In genomic region chr3:52198643-52199608, GRCh38 we compare ENCODE assay signal across 6 cellular contexts. TPM values are rescaled to one million over a fixed set of nuclear protein-coding genes. Genes with fewer than 3 reads are reported as not detected.
DNase-seq lines count a peak whose midpoint lies in the region; ATAC-seq and TF ChIP-seq lines count a peak whose summit lies in the region.

No MANE protein-coding gene starts in this region.

- H3K27me3 ChIP-seq in fibroblast of lung (ENCODE audit: control insufficient read depth, insufficient read depth, low read length): no peaks in the 10 kb centered on the region

- no peak overlapping the region for H2AFZ ChIP-seq in fibroblast of lung (ENCODE audit: low read length)

- H3K27me3 Mint-ChIP-seq in T-helper 2 cell treated with Interferon-gamma antibody and Interleukin-4, amounts not matched to agents 5 μg/mL and 100 μg/mL, for 36 hours (ENCODE audit: low read depth): no peaks in the 10 kb centered on the region

- H3K27ac ChIP-seq in fibroblast of lung (ENCODE audit: insufficient read depth, low read length) (peak overlapping the region; percentile 65), substantia nigra (ENCODE audit: low read depth, low read length, poor library complexity, severe bottlenecking) (peak overlapping the region; percentile 86)

- no peaks in the 10 kb centered on the region for H4K20me1 ChIP-seq in fibroblast of lung (ENCODE audit: control insufficient read depth, extremely low read depth, insufficient read depth, low read length)

- peaks cover 15% of the 10 kb centered on the region for H3K79me2 ChIP-seq in fibroblast of lung (ENCODE audit: control insufficient read depth, insufficient read depth, low read length)

- H3K4me3 ChIP-seq in fibroblast of lung (replicated peaks in 1 of 4; ENCODE audit: control extremely low read depth in 1 of 4, insufficient read depth in 1 of 4, low read depth in 3 of 4, low read length in 4 of 4): peak overlapping the region; percentile 73 to 94 (median 86)

- peaks cover 28% of the 10 kb centered on the region for H3K4me1 ChIP-seq in fibroblast of lung (ENCODE audit: control insufficient read depth, extremely low read depth, insufficient read depth, low read length)

- peak overlapping the region; percentile 99 for H3K4me3 Mint-ChIP-seq in T-helper 2 cell treated with Interferon-gamma antibody and Interleukin-4, amounts not matched to agents 5 μg/mL and 100 μg/mL, for 36 hours

- H3K36me3 ChIP-seq in fibroblast of lung (ENCODE audit: control insufficient read depth, insufficient read depth, low read length): peaks cover 12% of the 10 kb centered on the region

- DNase-seq in T-helper 2 cell treated with Interferon-gamma antibody and Interleukin-4, amounts not matched to agents 5 μg/mL and 100 μg/mL, for 36 hours (ENCODE audit: low spot score): no peak
- DNase-seq in T-helper 2 cell (no peak), fibroblast of lung (ENCODE audit: low read depth in 2 of 2) (no peak), substantia nigra (lab: John Stamatoyannopoulos, UW) (peak in 1 of 49 donors; percentile 16), COLO829 (ENCODE audit: low spot score) (no peak)

- peak overlapping the region; percentile 99 for H3K4me2 ChIP-seq in fibroblast of lung (ENCODE audit: extremely low read depth, insufficient read depth, low read length)

- H3K36me3 Mint-ChIP-seq in T-helper 2 cell treated with Interferon-gamma antibody and Interleukin-4, amounts not matched to agents 5 μg/mL and 100 μg/mL, for 36 hours (ENCODE audit: low read depth): peaks cover 46% of the 10 kb centered on the region

- H3K27ac Mint-ChIP-seq in T-helper 2 cell treated with Interferon-gamma antibody and Interleukin-4, amounts not matched to agents 5 μg/mL and 100 μg/mL, for 36 hours: peak overlapping the region; percentile 94

- no peaks in the 10 kb centered on the region for H3K9me3 ChIP-seq in fibroblast of lung (ENCODE audit: control insufficient read depth, insufficient read depth, low read depth, low read length)

- peak overlapping the region; percentile 79 for H3K9ac ChIP-seq in fibroblast of lung (ENCODE audit: insufficient read depth, low read length)

- no peak for ATAC-seq in HG02981 (IDR thresholded peaks at IDR 0.05; ENCODE audit: unreplicated experiment)

- peaks cover 50% of the 10 kb centered on the region for H3K4me1 Mint-ChIP-seq in T-helper 2 cell treated with Interferon-gamma antibody and Interleukin-4, amounts not matched to agents 5 μg/mL and 100 μg/mL, for 36 hours (ENCODE audit: low read depth)

- H3K9me3 Mint-ChIP-seq in T-helper 2 cell treated with Interferon-gamma antibody and Interleukin-4, amounts not matched to agents 5 μg/mL and 100 μg/mL, for 36 hours: no peaks in the 10 kb centered on the region

- TF ChIP-seq CTCF in fibroblast of lung (conservative IDR thresholded peaks at IDR 0.05 in 1 of 2, IDR thresholded peaks at IDR 0.05 in 1 of 2; ENCODE audit: low read depth in 1 of 2, low read length in 2 of 2): no peak

RNA-seq across cellular contexts. Expression of gene ALAS1, which starts 1.0 kb away (rescaled TPM):
- total RNA-seq in fibroblast of lung: 43.4 and 61.8 TPM in 2 replicates
- polyA plus RNA-seq in fibroblast of lung: 60.9 and 84.4 TPM in 2 replicates
- polyA plus RNA-seq in fibroblast of lung (2012): 42.9 and 59.5 TPM in 2 replicates
- 45.6 and 118 TPM in 2 replicates for polyA minus RNA-seq in fibroblast of lung (ENCODE audit: low replicate concordance)

RNA-seq across cellular contexts. Expression of gene TLR9, which starts 26.5 kb away (rescaled TPM):
- total RNA-seq in fibroblast of lung: under 0.01 TPM in 1 of 2 replicates, not detected in the other
- not detected in 2 replicates for polyA plus RNA-seq in fibroblast of lung
- polyA plus RNA-seq in fibroblast of lung (2012): not detected in 2 replicates
- polyA minus RNA-seq in fibroblast of lung (ENCODE audit: low replicate concordance): not detected in 2 replicates

RNA-seq across cellular contexts. Expression of gene TWF2, which starts 40.0 kb away (rescaled TPM):
- 69.9 and 76.3 TPM in 2 replicates for total RNA-seq in fibroblast of lung
- 67.2 and 69.8 TPM in 2 replicates for polyA plus RNA-seq in fibroblast of lung
- polyA plus RNA-seq in fibroblast of lung (2012): 74.4 and 84.0 TPM in 2 replicates
- 115 and 159 TPM in 2 replicates for polyA minus RNA-seq in fibroblast of lung (ENCODE audit: low replicate concordance)

RNA-seq across cellular contexts. Expression of gene POC1A, which starts 44.7 kb away (rescaled TPM):
- 3.1 and 17.7 TPM in 2 replicates for total RNA-seq in fibroblast of lung
- 3.8 and 13.1 TPM in 2 replicates for polyA plus RNA-seq in fibroblast of lung
- polyA plus RNA-seq in fibroblast of lung (2012): 5.1 and 18.7 TPM in 2 replicates
- polyA minus RNA-seq in fibroblast of lung (ENCODE audit: low replicate concordance): 19.8 and 50.4 TPM in 2 replicates

RNA-seq across cellular contexts. Expression of gene PPM1M, which starts 46.6 kb away (rescaled TPM):
- total RNA-seq in fibroblast of lung: 37.8 and 38.8 TPM in 2 replicates
- polyA plus RNA-seq in fibroblast of lung: 19.7 and 21.2 TPM in 2 replicates
- 16.7 and 19.4 TPM in 2 replicates for polyA plus RNA-seq in fibroblast of lung (2012)
- polyA minus RNA-seq in fibroblast of lung (ENCODE audit: low replicate concordance): 31.2 and 60.9 TPM in 2 replicates
